1 cellular context compared by ENCODE assay signal in the genomic region with DNA sequence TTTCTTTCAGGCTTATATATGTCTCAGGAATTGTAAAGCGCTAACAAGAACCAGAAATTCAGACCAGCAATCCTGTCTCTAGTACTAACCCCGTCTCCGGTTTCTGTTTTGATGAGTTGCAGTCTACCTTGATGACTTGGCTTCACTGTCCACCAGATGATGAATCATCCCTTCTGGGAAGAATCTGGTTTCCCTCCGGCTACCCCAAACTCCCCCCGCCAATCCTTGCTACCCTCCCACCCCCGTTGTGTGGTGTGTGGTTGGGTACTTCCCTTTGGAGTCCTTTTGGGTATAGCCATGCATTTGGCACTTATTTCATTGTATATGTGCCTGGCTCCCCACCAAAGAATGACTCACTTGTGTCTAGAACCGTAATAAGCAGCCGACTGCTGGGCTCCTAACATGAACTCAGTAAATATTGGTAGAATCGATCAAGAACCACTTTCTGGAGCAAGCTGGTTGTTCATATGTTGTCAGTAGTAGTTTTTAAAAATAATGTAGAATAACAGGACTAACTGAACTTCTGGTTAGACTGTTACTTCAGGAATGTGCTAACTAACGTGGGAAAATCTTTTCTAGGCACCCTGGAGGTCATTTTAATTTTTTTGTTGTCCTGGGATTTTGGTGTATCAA.
TF ChIP-seq lines count a peak whose summit lies in the region.

No MANE protein-coding gene starts in this region.

TF ChIP-seq in GM23338, 12 proteins besides CTCF, POLR2A, EP300 and RAD21 (continued from another document):
- TF ChIP-seq REST (IDR thresholded peaks at IDR 0.05; ENCODE audit: unreplicated experiment), result no peak
- no peak for TF ChIP-seq JUNB (IDR thresholded peaks at IDR 0.05; ENCODE audit: unreplicated experiment)
